8 cellular contexts compared by ENCODE assay signal in genomic region chr19:16076154-16076957, GRCh38. TPM values are rescaled to one million over a fixed set of nuclear protein-coding genes. Genes with fewer than 3 reads are reported as not detected.
DNase-seq lines count a peak whose midpoint lies in the region; ATAC-seq and TF ChIP-seq lines count a peak whose summit lies in the region.

Gene TPM4, plus strand, starts transcription at chr19:16076495. Its CDS starts 71 bp downstream, at chr19:16076566.

- H3K4me1 Mint-ChIP-seq in CD14-positive monocyte, result peaks cover 53% of the 10 kb centered on the region
- H3K4me1 Mint-ChIP-seq in activated T-helper 2 cell treated with anti-CD3 and anti-CD28 coated beads, Interferon-gamma antibody, Interleukin-2, Interleukin-4, amounts not matched to agents 10 μg/mL and 5 μg/mL and 100 μg/mL, durations not matched to agents 14 hours and 24 hours and 36 hours (ENCODE audit: low read depth), result peaks cover 50% of the 10 kb centered on the region
- H3K4me1 Mint-ChIP-seq in nephron, result peaks cover 34% of the 10 kb centered on the region

- peak; percentile 49 for ATAC-seq in HG03571 (IDR thresholded peaks at IDR 0.05; ENCODE audit: unreplicated experiment)
- ATAC-seq in stimulated activated naive CD8-positive, alpha-beta T cell treated with anti-CD3 and anti-CD28 coated beads, Interleukin-15, Interleukin-2, amounts not matched to agents 100 U/mL and 50 U/mL, for 24 hours, result peak; percentile 70

- DNase-seq in CD14-positive monocyte (ENCODE audit: low spot score) (peak; percentile 83), GM19240 (ENCODE audit: insufficient read length, low spot score) (peak; percentile 62), RPMI7951 (ENCODE audit: low read depth) (peak; percentile 96), fibroblast of the aortic adventitia (ENCODE audit: low read depth) (peak; percentile 96)
- DNase-seq in activated T-helper 2 cell treated with anti-CD3 and anti-CD28 coated beads, Interferon-gamma antibody, Interleukin-2, Interleukin-4, amounts not matched to agents 10 μg/mL and 5 μg/mL and 100 μg/mL, durations not matched to agents 14 hours and 24 hours and 36 hours (ENCODE audit: low spot score), result peak; percentile 85
- peak; percentile 94 for DNase-seq in stimulated activated naive CD8-positive, alpha-beta T cell treated with anti-CD3 and anti-CD28 coated beads, Interleukin-15, Interleukin-2, amounts not matched to agents 100 U/mL and 50 U/mL, for 24 hours

- H3K27ac Mint-ChIP-seq in CD14-positive monocyte, result peak within 1 kb of the TSS; percentile 96 to 100 (median 99)
- H3K27ac Mint-ChIP-seq in activated T-helper 2 cell treated with anti-CD3 and anti-CD28 coated beads, Interferon-gamma antibody, Interleukin-2, Interleukin-4, amounts not matched to agents 10 μg/mL and 5 μg/mL and 100 μg/mL, durations not matched to agents 14 hours and 24 hours and 36 hours, result peak within 1 kb of the TSS; percentile 96
- peak within 1 kb of the TSS; percentile 96 to 100 (median 97) for H3K27ac Mint-ChIP-seq in nephron

- peaks cover 0 to 3% (median 0%) of the 10 kb centered on the region in 3 donors for H3K27me3 Mint-ChIP-seq in CD14-positive monocyte (ENCODE audit: low read depth in 3 of 3)
- H3K27me3 Mint-ChIP-seq in activated T-helper 2 cell treated with anti-CD3 and anti-CD28 coated beads, Interferon-gamma antibody, Interleukin-2, Interleukin-4, amounts not matched to agents 10 μg/mL and 5 μg/mL and 100 μg/mL, durations not matched to agents 14 hours and 24 hours and 36 hours (ENCODE audit: low read depth), result no peaks in the 10 kb centered on the region
- H3K27me3 Mint-ChIP-seq in nephron (ENCODE audit: low read depth), result no peaks in the 10 kb centered on the region

- no peaks in the 10 kb centered on the region for H3K9me3 Mint-ChIP-seq in CD14-positive monocyte
- H3K9me3 Mint-ChIP-seq in activated T-helper 2 cell treated with anti-CD3 and anti-CD28 coated beads, Interferon-gamma antibody, Interleukin-2, Interleukin-4, amounts not matched to agents 10 μg/mL and 5 μg/mL and 100 μg/mL, durations not matched to agents 14 hours and 24 hours and 36 hours, result no peaks in the 10 kb centered on the region
- H3K9me3 Mint-ChIP-seq in nephron, result no peaks in the 10 kb centered on the region

- intact Hi-C loops in CD14-positive monocyte (cut with micrococcal nuclease), result loop anchor here (5.0 kb wide), 1 partner anchor 36 kb away; the partner anchor contains the start of gene RAB8A (in 2 of the 2)
- intact Hi-C loops in activated T-helper 2 cell treated with anti-CD3 and anti-CD28 coated beads, Interferon-gamma antibody, Interleukin-2, Interleukin-4, amounts not matched to agents 10 μg/mL and 5 μg/mL and 100 μg/mL, durations not matched to agents 14 hours and 24 hours and 36 hours (cut with micrococcal nuclease), result loop anchor here (5.0 to 10.0 kb wide), 3 partner anchors 239 to 612 kb away; partner anchors contain the start of gene RASAL3

- TF ChIP-seq CTCF in CD14-positive monocyte (IDR thresholded peaks at IDR 0.05) (no peak), fibroblast of the aortic adventitia (IDR thresholded peaks at IDR 0.05; ENCODE audit: insufficient read depth, low read length) (no peak), nephron (IDR thresholded peaks at IDR 0.05; ENCODE audit: unreplicated experiment in 3 of 3) (no peak)

- peaks cover 10 to 24% of the 10 kb centered on the region in 2 donors for H3K36me3 Mint-ChIP-seq in CD14-positive monocyte
- peaks cover 45% of the 10 kb centered on the region for H3K36me3 Mint-ChIP-seq in activated T-helper 2 cell treated with anti-CD3 and anti-CD28 coated beads, Interferon-gamma antibody, Interleukin-2, Interleukin-4, amounts not matched to agents 10 μg/mL and 5 μg/mL and 100 μg/mL, durations not matched to agents 14 hours and 24 hours and 36 hours (ENCODE audit: low read depth)
- peaks cover 17% of the 10 kb centered on the region for H3K36me3 Mint-ChIP-seq in nephron (ENCODE audit: low read depth)

- H3K4me3 ChIP-seq in fibroblast of the aortic adventitia (ENCODE audit: low read depth, low read length), result peak within 1 kb of the TSS; percentile 94

- H3K4me3 Mint-ChIP-seq in CD14-positive monocyte (peak within 1 kb of the TSS; percentile 88 to 92), nephron (peak within 1 kb of the TSS; percentile 91 to 94 (median 91))
- H3K4me3 Mint-ChIP-seq in activated T-helper 2 cell treated with anti-CD3 and anti-CD28 coated beads, Interferon-gamma antibody, Interleukin-2, Interleukin-4, amounts not matched to agents 10 μg/mL and 5 μg/mL and 100 μg/mL, durations not matched to agents 14 hours and 24 hours and 36 hours (ENCODE audit: low read depth), result peak within 1 kb of the TSS; percentile 95

RNA-seq across cellular contexts. Expression of gene TPM4, which starts in this region (rescaled TPM):
- 100 to 1,000 TPM; 146 to 170 TPM for polyA plus RNA-seq in CD14-positive monocyte
- 1,028 and 1,045 TPM in 2 replicates for total RNA-seq in RPMI7951 (2014; rRNA removed; shearing (Covaris generic))
- total RNA-seq in activated T-helper 2 cell treated with anti-CD3 and anti-CD28 coated beads, Interferon-gamma antibody, Interleukin-2, Interleukin-4, amounts not matched to agents 10 μg/mL and 5 μg/mL and 100 μg/mL, durations not matched to agents 14 hours and 24 hours and 36 hours, result 507 and 520 TPM in 2 replicates
- total RNA-seq in fibroblast of the aortic adventitia (ENCODE audit: low replicate concordance), result 864 and 1,097 TPM in 2 replicates

Comparison
In these comparisons a context has a peak if more than half of its experiments do, and no peak if none do; other contexts are left out.
1. Peak in every context shown above with its lines: DNase-seq, ATAC-seq and H3K4me3 ChIP-seq.